In genomic region chr1:25738507-25738906, GRCh38 we compare ENCODE assay signal across 23 cellular contexts.
"Had no signal": no experiment of that assay in that cellular context is flagged by ENCODE, and none has a peak within 500 bp of the region (broad histone marks: within the 10 kb centered on the region; RNA-seq: fewer than 3 reads in every experiment).

No MANE protein-coding gene starts in this region.

- H3K27me3 Mint-ChIP-seq: activated T-helper 17 cell treated with anti-CD3 and anti-CD28 coated beads, Interleukin-2, amount 50 U/mL, for 72 hours had no signal

- H3K36me3 ChIP-seq: esophagus muscularis mucosa, pancreas, transverse colon, uterus had no signal

- H3K27ac ChIP-seq: coronary artery, esophagus muscularis mucosa, pancreas, transverse colon, uterus had no signal

- H3K27ac Mint-ChIP-seq: activated naive CD8-positive, alpha-beta T cell treated with anti-CD3 and anti-CD28 coated beads, Interleukin-2, amount 10 ng/mL, durations not matched to agents 7 days and 5 days; activated T-cell treated with anti-CD3 and anti-CD28 coated beads, Interleukin-2, amount 50 U/mL, for 24 hours; activated T-helper 17 cell treated with anti-CD3 and anti-CD28 coated beads, Interleukin-2, amount 50 U/mL, for 72 hours; nephron progenitor cell; stimulated activated naive CD8-positive, alpha-beta T cell treated with anti-CD3 and anti-CD28 coated beads, Interleukin-15, Interleukin-2, amounts not matched to agents 100 ng/mL and 50 ng/mL, for 24 hours had no signal

- H3K9me3 Mint-ChIP-seq: activated naive CD8-positive, alpha-beta T cell treated with anti-CD3 and anti-CD28 coated beads, Interleukin-2, amount 10 ng/mL, durations not matched to agents 7 days and 5 days; activated T-cell treated with anti-CD3 and anti-CD28 coated beads, Interleukin-2, amount 50 U/mL, for 24 hours; activated T-helper 17 cell treated with anti-CD3 and anti-CD28 coated beads, Interleukin-2, amount 50 U/mL, for 72 hours; stimulated activated naive CD8-positive, alpha-beta T cell treated with anti-CD3 and anti-CD28 coated beads, Interleukin-15, Interleukin-2, amounts not matched to agents 100 ng/mL and 50 ng/mL, for 24 hours had no signal

- ATAC-seq: activated T-helper 17 cell treated with anti-CD3 and anti-CD28 coated beads, Interleukin-2, amount 50 U/mL, for 72 hours; left cardiac atrium; pancreas; right cardiac atrium had no signal

- H3K4me3 ChIP-seq: coronary artery, esophagus muscularis mucosa, pancreas, transverse colon, uterus had no signal

- H3K27me3 ChIP-seq: esophagus muscularis mucosa, pancreas, transverse colon, uterus had no signal

- DNase-seq: activated CD4-positive, alpha-beta T cell treated with anti-CD3 and anti-CD28 coated beads for 1 hour; activated CD4-positive, alpha-beta T cell treated with anti-CD3 and anti-CD28 coated beads, Interleukin-2, amount 50 U/mL, for 1 hour; activated CD8-positive, alpha-beta memory T cell treated with anti-CD3 and anti-CD28 coated beads for 24 hours; activated CD8-positive, alpha-beta memory T cell treated with anti-CD3 and anti-CD28 coated beads, Interleukin-2, amount 50 U/mL, for 4 hours; activated naive CD4-positive, alpha-beta T cell treated with Interleukin-2 at 50 U/mL for 16 hours; activated T-cell treated with anti-CD3 and anti-CD28 coated beads, Interleukin-2, amount 50 U/mL, for 24 hours; amygdala; cerebellar nuclear complex; left cardiac atrium; midbrain; nephron progenitor cell; pancreas; right cardiac atrium; small intestine; stimulated activated CD4-positive, alpha-beta T cell treated with anti-CD3 and anti-CD28 coated beads, Interleukin-15, amount 100 ng/mL, for 24 hours; T-helper 9 cell; transverse colon; uterus had no signal

- H3K9me3 ChIP-seq: esophagus muscularis mucosa, pancreas, transverse colon, uterus had no signal

- H3K4me3 Mint-ChIP-seq: activated naive CD8-positive, alpha-beta T cell treated with anti-CD3 and anti-CD28 coated beads, Interleukin-2, amount 10 ng/mL, durations not matched to agents 7 days and 5 days; activated T-cell treated with anti-CD3 and anti-CD28 coated beads, Interleukin-2, amount 50 U/mL, for 24 hours; activated T-helper 17 cell treated with anti-CD3 and anti-CD28 coated beads, Interleukin-2, amount 50 U/mL, for 72 hours; nephron progenitor cell; stimulated activated naive CD8-positive, alpha-beta T cell treated with anti-CD3 and anti-CD28 coated beads, Interleukin-15, Interleukin-2, amounts not matched to agents 100 ng/mL and 50 ng/mL, for 24 hours had no signal
